8 cellular contexts compared by ENCODE assay signal in genomic region chr5:159915913-159916840, GRCh38. TPM values are rescaled to one million over a fixed set of nuclear protein-coding genes. Genes with fewer than 3 reads are reported as not detected.
DNase-seq lines count a peak whose midpoint lies in the region; ATAC-seq and TF ChIP-seq lines count a peak whose summit lies in the region.

Gene ADRA1B, plus strand, starts transcription at chr5:159916482. Its CDS starts 424 bp downstream, at chr5:159916906.

- H2AFZ ChIP-seq in Loucy (ENCODE audit: low read length), result no peak within 1 kb of the TSS; the same call in 1 of the 2 replicates

- BruUV-seq in A673 (replicated peaks; lab: Mats Ljungman, UMichigan), result no TSS peak

- H3K27ac ChIP-seq in A673 (ENCODE audit: low read depth, low read length, poor library complexity, severe bottlenecking), result no peak within 1 kb of the TSS

- peak; percentile 37 for TF ChIP-seq CTCF in A673 (conservative IDR thresholded peaks at IDR 0.05; ENCODE audit: low read depth, low read length)
- peak; percentile 22; the same call in 1 of the 2 replicates for TF ChIP-seq CTCF in Loucy (conservative IDR thresholded peaks at IDR 0.05; ENCODE audit: low read length)

- H3K4me1 ChIP-seq in A673 (ENCODE audit: insufficient read depth, low read length, poor library complexity, severe bottlenecking), result no peaks in the 10 kb centered on the region
- H3K4me1 ChIP-seq in Loucy (ENCODE audit: insufficient read depth, low read length, poor library complexity, severe bottlenecking), result no peaks in the 10 kb centered on the region

- H3K4me2 ChIP-seq in Loucy (ENCODE audit: low read depth, low read length, poor library complexity, severe bottlenecking), result peak within 1 kb of the TSS; percentile 50

- peak; percentile 37 for DNase-seq in A673 (ENCODE audit: low spot score)
- DNase-seq in activated CD4-positive, alpha-beta T cell treated with anti-CD3 and anti-CD28 coated beads, Interleukin-2, amount 50 U/mL, for 24 hours (ENCODE audit: low read depth in 1 of 2, low spot score in 1 of 2), result peak; percentile 21 to 42
- peak; percentile 90 for DNase-seq in ecto neural progenitor cell (ENCODE audit: low spot score)
- peak; percentile 60 for DNase-seq in medulla oblongata (ENCODE audit: extremely low spot score)
- peak; percentile 30 for DNase-seq in stimulated activated CD8-positive, alpha-beta memory T cell treated with anti-CD3 and anti-CD28 coated beads, Interleukin-12 subunit alpha, Interleukin-12 subunit beta, amount 100 ng/mL, for 4 hours (ENCODE audit: low read depth)

- no peak for TF ChIP-seq POLR2A in GM18505 (IDR thresholded peaks at IDR 0.05; ENCODE audit: borderline replicate concordance, extremely low read depth, insufficient read depth, insufficient read length)

- H3K9me3 ChIP-seq in A673 (ENCODE audit: low read depth, low read length, poor library complexity, severe bottlenecking) (no peaks in the 10 kb centered on the region), Loucy (ENCODE audit: insufficient read depth, low read depth, low read length) (no peaks in the 10 kb centered on the region)

- peak within 1 kb of the TSS; percentile 24 for H3K4me3 ChIP-seq in A673 (ENCODE audit: low read depth, low read length, poor library complexity, severe bottlenecking)
- H3K4me3 ChIP-seq in Loucy (ENCODE audit: low read length, poor library complexity, severe bottlenecking), result peak within 1 kb of the TSS; percentile 51

- no peaks in the 10 kb centered on the region for H3F3A ChIP-seq in Loucy (ENCODE audit: low read depth)

- no peaks in the 10 kb centered on the region for H3K9me2 ChIP-seq in Loucy (replicated peaks; ENCODE audit: low read depth, low read length)

- peaks cover 81% of the 10 kb centered on the region for H3K27me3 ChIP-seq in A673 (replicated peaks; ENCODE audit: insufficient read depth, low read depth, low read length, poor library complexity)
- peaks cover 8% of the 10 kb centered on the region for H3K27me3 ChIP-seq in Loucy (ENCODE audit: insufficient read depth, low read length, poor library complexity, severe bottlenecking)

- CTCF ChIA-PET in A673 (lab: Charles Lee), result interaction anchor here (0.6 kb wide), 2 partner anchors 84 to 160 kb away, joined by 3 read pairs; no protein-coding TSS in a partner anchor

- H3K36me3 ChIP-seq in A673 (ENCODE audit: insufficient read depth, low read length, poor library complexity, severe bottlenecking) (no peaks in the 10 kb centered on the region), Loucy (ENCODE audit: insufficient read depth, low read length) (no peaks in the 10 kb centered on the region)

- ATAC-seq in GM18505 (IDR thresholded peaks at IDR 0.05; ENCODE audit: unreplicated experiment), result peak; percentile 84
- no peak for ATAC-seq in HG03108 (IDR thresholded peaks at IDR 0.05; ENCODE audit: unreplicated experiment)

- no peaks in the 10 kb centered on the region for H3K79me2 ChIP-seq in Loucy (ENCODE audit: insufficient read depth, low read length)

- intact Hi-C loops in A673 (cut with micrococcal nuclease; ENCODE audit: unreplicated experiment), result loop anchor here (5.0 to 10.0 kb wide), 3 partner anchors 401 to 629 kb away; no protein-coding TSS in a partner anchor

- no peaks in the 10 kb centered on the region for H4K20me1 ChIP-seq in Loucy (ENCODE audit: insufficient read depth, low read length, poor library complexity, severe bottlenecking)

- POLR2A ChIA-PET in A673 (lab: Charles Lee; ENCODE audit: low non-redundant PET), result no interaction called here

- no peak within 1 kb of the TSS for H3K9ac ChIP-seq in Loucy (ENCODE audit: low read depth, low read length, poor library complexity, severe bottlenecking)

RNA-seq across cellular contexts. Expression of gene ADRA1B, which starts in this region (rescaled TPM):
- not detected in 2 replicates for total RNA-seq in A673 (2021)

Comparison
In these comparisons a context has a peak if more than half of its experiments do, and no peak if none do; other contexts are left out.
1. Peak in DNase-seq and H3K4me3 ChIP-seq in A673; RNA of the gene not detected or under 1 TPM.
2. DNase-seq: peak in every context shown above with its lines; median percentile 90 in ecto neural progenitor cell; 60 in medulla oblongata; 37 in A673; 32 in activated CD4-positive, alpha-beta T cell treated with anti-CD3 and anti-CD28 coated beads, Interleukin-2, amount 50 U/mL, for 24 hours; 30 in stimulated activated CD8-positive, alpha-beta memory T cell treated with anti-CD3 and anti-CD28 coated beads, Interleukin-12 subunit alpha, Interleukin-12 subunit beta, amount 100 ng/mL, for 4 hours.